11 cellular contexts compared by ENCODE assay signal in the genomic region with DNA sequence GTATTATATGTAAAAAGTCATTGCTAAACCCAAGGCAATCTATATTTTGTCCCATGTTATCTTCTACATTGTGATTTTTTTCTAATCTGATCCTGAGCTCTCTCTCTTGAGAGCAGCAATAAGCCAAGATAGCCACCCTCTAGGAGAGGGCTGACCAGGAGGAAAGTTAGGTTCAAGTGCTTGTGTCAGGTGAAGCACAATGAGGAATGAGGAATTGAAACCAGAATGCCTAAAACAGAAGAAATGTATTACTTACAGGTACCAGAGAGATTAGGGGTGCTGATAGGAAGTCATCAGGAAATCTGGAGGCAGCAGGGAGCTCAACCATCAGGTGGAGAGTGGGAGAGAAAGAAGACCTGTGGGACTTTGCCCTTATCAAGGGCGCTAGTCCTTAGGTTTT.
"Had no signal": no experiment of that assay in that cellular context is flagged by ENCODE, and none has a peak within 500 bp of the region (broad histone marks: within the 10 kb centered on the region; RNA-seq: fewer than 3 reads in every experiment).

No MANE protein-coding gene starts in this region.

- H3K9ac ChIP-seq: GM23248 had no signal

- H3K27ac Mint-ChIP-seq: GM23338, H9, HFFc6 had no signal

- DNase-seq: GM23248, GOT3, H7, H9, HCEC 1CT, HFFc6 had no signal

- FAIRE-seq: H1, H54 had no signal

- H3K9me3 ChIP-seq: HAP-1 had no signal

- H3K4me3 Mint-ChIP-seq: GM23338, H9, HFFc6 had no signal

- H3K27ac ChIP-seq: GM23248 had no signal

- H3K9me3 Mint-ChIP-seq: GM23338 had no signal

- H3K4me3 ChIP-seq: GM23248, GM23338, HAP-1 had no signal

- H3K4me2 ChIP-seq: GM23338 had no signal

- H3K36me3 ChIP-seq: HAP-1 had no signal

- ATAC-seq: GM23338, HCT116 had no signal

- H2AFZ ChIP-seq: GM23248, GM23338 had no signal

- H3K4me1 ChIP-seq: HAP-1 had no signal
